Comparison of ENCODE assay signal across 9 cellular contexts in genomic region chr14:51996148-51996746, GRCh38. TPM values are rescaled to one million over a fixed set of nuclear protein-coding genes. Genes with fewer than 3 reads are reported as not detected.
DNase-seq lines count a peak whose midpoint lies in the region; FAIRE-seq and TF ChIP-seq lines count a peak whose summit lies in the region.
"Had no signal": no experiment of that assay in that cellular context is flagged by ENCODE, and none has a peak within 500 bp of the region (broad histone marks: within the 10 kb centered on the region; RNA-seq: fewer than 3 reads in every experiment).

No MANE protein-coding gene starts in this region.

- peaks cover 47% of the 10 kb centered on the region for H3K36me3 Mint-ChIP-seq in activated naive CD4-positive, alpha-beta T cell treated with anti-CD3 and anti-CD28 coated beads, Interleukin-2, amount 10 ng/mL, durations not matched to agents 7 days and 5 days

- peak; percentile 44 for FAIRE-seq in small intestine (lab: Jason Lieb, UNC)

- H3K4me3 Mint-ChIP-seq in activated naive CD4-positive, alpha-beta T cell treated with anti-CD3 and anti-CD28 coated beads, Interleukin-2, amount 10 ng/mL, durations not matched to agents 7 days and 5 days: no peak overlapping the region

- no peaks in the 10 kb centered on the region for H3K27me3 ChIP-seq in small intestine (ENCODE audit: control insufficient read depth in 2 of 2, insufficient read depth in 2 of 2, low read length in 2 of 2)
- H3K27me3 ChIP-seq: BLaER1 had no signal

- H3K9me3 Mint-ChIP-seq in activated naive CD4-positive, alpha-beta T cell treated with anti-CD3 and anti-CD28 coated beads, Interleukin-2, amount 10 ng/mL, durations not matched to agents 7 days and 5 days: no peaks in the 10 kb centered on the region

- no peaks in the 10 kb centered on the region for H3K27me3 Mint-ChIP-seq in activated naive CD4-positive, alpha-beta T cell treated with anti-CD3 and anti-CD28 coated beads, Interleukin-2, amount 10 ng/mL, durations not matched to agents 7 days and 5 days

- H3K9me3 ChIP-seq in small intestine (ENCODE audit: control insufficient read depth, low read depth): no peaks in the 10 kb centered on the region
- H3K9me3 ChIP-seq: BLaER1 had no signal

- H3K4me1 ChIP-seq in small intestine (ENCODE audit: control insufficient read depth in 2 of 2, insufficient read depth in 1 of 2, low read depth in 1 of 2, low read length in 1 of 2): peaks cover 0 to 2% of the 10 kb centered on the region in 2 donors

- DNase-seq in DMS 273 (lab: John Stamatoyannopoulos, UW; ENCODE audit: unreplicated experiment): peak; percentile 28
- DNase-seq in DMS 273 treated with DMSO at 0.1 percent for 48 hours (lab: John Stamatoyannopoulos, UW): no peak
- DNase-seq in RPMI7951 (ENCODE audit: low read depth): peak; percentile 40
- peak; percentile 85 for DNase-seq in fibroblast of the aortic adventitia (ENCODE audit: low read depth)
- DNase-seq in small intestine: peak; percentile 29
- no peak for DNase-seq in activated naive CD4-positive, alpha-beta T cell treated with anti-CD3 and anti-CD28 coated beads, Interleukin-2, amount 10 ng/mL, durations not matched to agents 7 days and 5 days
- no peak for DNase-seq in activated CD4-positive, alpha-beta T cell treated with anti-CD3 and anti-CD28 coated beads for 4 hours
- no peak for DNase-seq in NCI-H774 (lab: John Stamatoyannopoulos, UW)

- peaks cover 3 to 8% of the 10 kb centered on the region in 2 donors for H3K36me3 ChIP-seq in small intestine (ENCODE audit: control insufficient read depth in 2 of 2, insufficient read depth in 2 of 2, low read length in 2 of 2)

- H3K4me1 Mint-ChIP-seq in activated naive CD4-positive, alpha-beta T cell treated with anti-CD3 and anti-CD28 coated beads, Interleukin-2, amount 10 ng/mL, durations not matched to agents 7 days and 5 days: peaks cover 35% of the 10 kb centered on the region

- WGBS in small intestine, 3 donors: 51 to 63% (median 54%) methylated on average over 4 of the region's 4 CpGs

- H3K27ac Mint-ChIP-seq in activated naive CD4-positive, alpha-beta T cell treated with anti-CD3 and anti-CD28 coated beads, Interleukin-2, amount 10 ng/mL, durations not matched to agents 7 days and 5 days: no peak overlapping the region

- CTCF ChIA-PET in activated naive CD4-positive, alpha-beta T cell treated with anti-CD3 and anti-CD28 coated beads, Interleukin-2, amount 10 ng/mL, durations not matched to agents 7 days and 5 days (lab: Charles Lee): interaction anchor here (0.6 to 2.4 kb wide), 13 partner anchors 10 to 576 kb away, joined by 3 to 16 read pairs (median 3); no protein-coding TSS in a partner anchor

- H3K4me3 ChIP-seq in fibroblast of the aortic adventitia (ENCODE audit: low read depth, low read length): no peak overlapping the region
- no peak overlapping the region for H3K4me3 ChIP-seq in small intestine (ENCODE audit: low read depth in 1 of 2, low read length in 2 of 2)
- H3K4me3 ChIP-seq: BLaER1 had no signal

- H3K27ac ChIP-seq in small intestine (ENCODE audit: low read depth in 1 of 2, low read length in 1 of 2): no peak overlapping the region
- H3K27ac ChIP-seq: BLaER1 had no signal

- peak; percentile 75 for TF ChIP-seq CTCF in fibroblast of the aortic adventitia (IDR thresholded peaks at IDR 0.05; ENCODE audit: insufficient read depth, low read length)

RNA-seq across cellular contexts. Expression of gene RTRAF, which starts 6.9 kb away (rescaled TPM):
- 101 and 116 TPM in 2 replicates for total RNA-seq in RPMI7951 (2014; rRNA removed; shearing (Covaris generic))
- 44.2 and 98.2 TPM in 2 replicates for total RNA-seq in fibroblast of the aortic adventitia (ENCODE audit: low replicate concordance)
- 100 to 1,000 TPM in 2 of 3 donors, 10 to 100 TPM in 1; 98.1 to 134 (median 121) TPM for polyA plus RNA-seq in small intestine

Comparison
In these comparisons a context has a peak if more than half of its experiments do, and no peak if none do; other contexts are left out.
1. DNase-seq: peak in DMS 273 (single experiment), RPMI7951 (single experiment), fibroblast of the aortic adventitia (single experiment) and small intestine (single experiment); none in DMS 273 treated with DMSO at 0.1 percent for 48 hours (single experiment), activated naive CD4-positive, alpha-beta T cell treated with anti-CD3 and anti-CD28 coated beads, Interleukin-2, amount 10 ng/mL, durations not matched to agents 7 days and 5 days (single experiment), activated CD4-positive, alpha-beta T cell treated with anti-CD3 and anti-CD28 coated beads for 4 hours (0 of 2) and NCI-H774 (single experiment).